ENCODE assay signal across 12 cellular contexts in the genomic region with DNA sequence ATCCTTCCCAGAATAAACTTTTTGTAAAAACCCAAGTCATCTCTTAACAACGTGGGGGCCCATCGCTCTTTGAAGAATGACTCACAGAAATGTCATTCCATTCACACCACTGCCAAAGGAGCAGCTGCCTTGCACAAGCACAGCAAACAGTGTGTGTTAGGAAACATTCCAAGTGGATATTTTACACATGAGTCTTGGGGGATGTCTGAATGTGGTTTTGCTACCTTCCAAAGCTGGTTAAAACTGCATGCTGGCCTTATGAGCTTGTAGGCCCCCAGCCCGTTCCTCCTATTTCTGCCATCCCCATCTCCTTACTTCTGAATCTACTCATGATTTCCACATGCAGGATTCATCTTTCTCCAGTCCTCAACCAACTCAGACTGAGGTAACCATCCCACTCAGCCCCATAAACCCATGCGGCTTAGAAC.
DNase-seq lines count a peak whose midpoint lies in the region; ATAC-seq and TF ChIP-seq lines count a peak whose summit lies in the region.
"Had no signal": no experiment of that assay in that cellular context is flagged by ENCODE, and none has a peak within 500 bp of the region (broad histone marks: within the 10 kb centered on the region; RNA-seq: fewer than 3 reads in every experiment).

No MANE protein-coding gene starts in this region.

- in situ Hi-C loops in GM23248 (cut with MboI), result no loop called here

- H3K4me3 ChIP-seq in GM23248, result peak overlapping the region; percentile 39
- no peak overlapping the region for H3K4me3 ChIP-seq in SK-N-SH (ENCODE audit: low read depth in 2 of 2, low read length in 1 of 2)
- no peak overlapping the region for H3K4me3 ChIP-seq in fibroblast of villous mesenchyme (ENCODE audit: low read depth, low read length)
- H3K4me3 ChIP-seq: uterus had no signal

- POLR2A ChIA-PET in SK-N-SH (lab: Yijun Ruan, JAX), result interaction anchor here (0.7 kb wide), 1 partner anchor 25 kb away, joined by 3 read pairs; no protein-coding TSS in a partner anchor

- H3K4me2 ChIP-seq in GM23248 (ENCODE audit: unreplicated experiment) (peak overlapping the region; percentile 59), SK-N-SH (no peak overlapping the region)

- no peak for ATAC-seq in GM21723 (IDR thresholded peaks at IDR 0.05; ENCODE audit: unreplicated experiment)

- CTCF ChIA-PET in SK-N-SH (lab: Yijun Ruan, JAX), result interaction anchor here (0.7 to 1.3 kb wide), 4 partner anchors 22 to 134 kb away, joined by 3 read pairs; partner anchors contain the start of gene CPNE4

- H3K9me2 ChIP-seq in GM23248 (ENCODE audit: insufficient read depth) (no peaks in the 10 kb centered on the region), SK-N-SH (no peaks in the 10 kb centered on the region)

- H3F3A ChIP-seq in GM23248 (ENCODE audit: insufficient read depth), result peaks cover 44% of the 10 kb centered on the region
- peaks cover 4% of the 10 kb centered on the region for H3F3A ChIP-seq in SK-N-SH (replicated peaks; ENCODE audit: insufficient read depth)

- H3K36me3 ChIP-seq in GM23248 (ENCODE audit: low read depth), result no peaks in the 10 kb centered on the region
- no peaks in the 10 kb centered on the region for H3K36me3 ChIP-seq in SK-N-SH (replicated peaks in 1 of 2; ENCODE audit: control insufficient read depth in 1 of 2, insufficient read depth in 2 of 2, low read length in 1 of 2)
- H3K36me3 ChIP-seq: uterus had no signal

- no peak for TF ChIP-seq RAD21 in SK-N-SH (IDR thresholded peaks at IDR 0.05; ENCODE audit: low read length)

- H3K27me3 ChIP-seq in GM23248 (replicated peaks; ENCODE audit: insufficient read depth) (no peaks in the 10 kb centered on the region), SK-N-SH (ENCODE audit: insufficient read depth) (no peaks in the 10 kb centered on the region)
- H3K27me3 ChIP-seq: uterus had no signal

- H3K79me2 ChIP-seq in GM23248 (ENCODE audit: insufficient read depth) (no peaks in the 10 kb centered on the region), SK-N-SH (ENCODE audit: insufficient read depth) (no peaks in the 10 kb centered on the region)
- H3K79me2 ChIP-seq: parathyroid adenoma had no signal

- TF ChIP-seq CTCF in SK-N-SH (IDR thresholded peaks at IDR 0.05) (no peak), fibroblast of villous mesenchyme (IDR thresholded peaks at IDR 0.05; ENCODE audit: insufficient read depth, low read depth, low read length) (no peak)

- H3K27ac ChIP-seq in GM23248 (peak overlapping the region; percentile 92), SK-N-SH (ENCODE audit: low read depth in 2 of 2, low read length in 1 of 2) (peak overlapping the region in 1 of 2 experiments; percentile 50; a peak in 2 of 4 replicates)
- H3K27ac ChIP-seq: parathyroid adenoma, uterus had no signal

- H2AFZ ChIP-seq in GM23248 (peak overlapping the region; percentile 58), SK-N-SH (ENCODE audit: low read depth) (0 out of 2 replicates have a peak overlapping the region, but pooled peaks have one; percentile 10)
- H2AFZ ChIP-seq: parathyroid adenoma had no signal

- DNase-seq in GM23248 (peak; percentile 96), SK-N-SH (no peak), fibroblast of villous mesenchyme (ENCODE audit: low read depth) (peak; percentile 86), stromal cell of bone marrow (ENCODE audit: low read depth) (peak; percentile 63), NOMO-1 treated with DMSO at 0.1 percent for 48 hours (lab: John Stamatoyannopoulos, UW; ENCODE audit: unreplicated experiment) (no peak), NCI-H2029 treated with DMSO at 0.1 percent for 48 hours (lab: John Stamatoyannopoulos, UW) (no peak)
- DNase-seq: activated naive CD8-positive, alpha-beta T cell treated with anti-CD3 and anti-CD28 coated beads for 36 hours; left cardiac atrium; SIG-M5; uterus had no signal

- TF ChIP-seq EP300 in SK-N-SH (IDR thresholded peaks at IDR 0.05; ENCODE audit: borderline replicate concordance in 1 of 2, low read depth in 1 of 2, low read length in 1 of 2), result peak in 1 of 2 experiments; percentile 77; a peak in 2 of 4 replicates

- peaks cover 33% of the 10 kb centered on the region for H3K4me1 ChIP-seq in GM23248 (ENCODE audit: insufficient read depth)
- peaks cover under 1 to 2% of the 10 kb centered on the region in 2 experiments; a peak in 3 of 4 replicates for H3K4me1 ChIP-seq in SK-N-SH (ENCODE audit: control insufficient read depth in 1 of 2, insufficient read depth in 2 of 2, low read depth in 1 of 2, low read length in 1 of 2)
- H3K4me1 ChIP-seq: parathyroid adenoma, uterus had no signal

- H4K20me1 ChIP-seq in GM23248 (ENCODE audit: insufficient read depth), result no peaks in the 10 kb centered on the region
- H4K20me1 ChIP-seq in SK-N-SH (ENCODE audit: insufficient read depth), result no peaks in the 10 kb centered on the region

- no peaks in the 10 kb centered on the region for H3K9me3 ChIP-seq in GM23248 (ENCODE audit: low read depth)
- no peaks in the 10 kb centered on the region for H3K9me3 ChIP-seq in SK-N-SH
- H3K9me3 ChIP-seq: uterus had no signal

- H3K9ac ChIP-seq in GM23248 (peak overlapping the region; percentile 64), SK-N-SH (no peak overlapping the region)
- H3K9ac ChIP-seq: parathyroid adenoma had no signal

- WGBS in GM23248 (ENCODE audit: low coverage in 1 of 2, low lambda C conversion rate in 2 of 2, missing lambda C conversion rate in 2 of 2), 2 experiments, result 0 to 2% methylated on average over 4 of the region's 4 CpGs
- 15% methylated on average over 4 of the region's 4 CpGs for WGBS in SK-N-SH (ENCODE audit: low lambda C conversion rate)

TF ChIP-seq in SK-N-SH, 30 proteins besides CTCF, POLR2A, EP300 and RAD21 (continues in another document):
- TF ChIP-seq NFIC (IDR thresholded peaks at IDR 0.05; ENCODE audit: borderline replicate concordance) (peak; percentile 84), FOSL2 (IDR thresholded peaks at IDR 0.05; ENCODE audit: borderline replicate concordance, low read depth) (peak; percentile 88), TEAD4 (IDR thresholded peaks at IDR 0.05; ENCODE audit: borderline replicate concordance, insufficient read depth) (peak; percentile 84), CHD2 (IDR thresholded peaks at IDR 0.05; ENCODE audit: low read length, partially characterized antibody) (no peak), YY1 (IDR thresholded peaks at IDR 0.05; ENCODE audit: low read depth) (no peak), RFX5 (IDR thresholded peaks at IDR 0.05; ENCODE audit: low read length) (no peak), MEF2A (IDR thresholded peaks at IDR 0.05; ENCODE audit: borderline replicate concordance, low read depth) (0 out of 2 replicates have a peak, but pooled peaks have one; percentile 33), MAX (IDR thresholded peaks at IDR 0.05; ENCODE audit: low read depth) (peak; percentile 61), SIN3A (IDR thresholded peaks at IDR 0.05; ENCODE audit: borderline replicate concordance, low read depth, low read length) (no peak), FOXM1 (IDR thresholded peaks at IDR 0.05; ENCODE audit: low read depth) (no peak), ZBTB33 (IDR thresholded peaks at IDR 0.05; ENCODE audit: borderline replicate concordance, low read depth) (no peak), JUND (IDR thresholded peaks at IDR 0.05) (peak; percentile 90), TAF1 (IDR thresholded peaks at IDR 0.05; ENCODE audit: borderline replicate concordance, low read depth, low read length) (no peak)
- TF ChIP-seq, protein P1, sequence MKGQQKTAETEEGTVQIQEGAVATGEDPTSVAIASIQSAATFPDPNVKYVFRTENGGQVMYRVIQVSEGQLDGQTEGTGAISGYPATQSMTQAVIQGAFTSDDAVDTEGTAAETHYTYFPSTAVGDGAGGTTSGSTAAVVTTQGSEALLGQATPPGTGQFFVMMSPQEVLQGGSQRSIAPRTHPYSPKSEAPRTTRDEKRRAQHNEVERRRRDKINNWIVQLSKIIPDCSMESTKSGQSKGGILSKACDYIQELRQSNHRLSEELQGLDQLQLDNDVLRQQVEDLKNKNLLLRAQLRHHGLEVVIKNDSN (IDR thresholded peaks at IDR 0.05; ENCODE audit: borderline replicate concordance, low read depth), result peak; percentile 14; the same call in 1 of the 2 replicates
- TF ChIP-seq, protein P2, sequence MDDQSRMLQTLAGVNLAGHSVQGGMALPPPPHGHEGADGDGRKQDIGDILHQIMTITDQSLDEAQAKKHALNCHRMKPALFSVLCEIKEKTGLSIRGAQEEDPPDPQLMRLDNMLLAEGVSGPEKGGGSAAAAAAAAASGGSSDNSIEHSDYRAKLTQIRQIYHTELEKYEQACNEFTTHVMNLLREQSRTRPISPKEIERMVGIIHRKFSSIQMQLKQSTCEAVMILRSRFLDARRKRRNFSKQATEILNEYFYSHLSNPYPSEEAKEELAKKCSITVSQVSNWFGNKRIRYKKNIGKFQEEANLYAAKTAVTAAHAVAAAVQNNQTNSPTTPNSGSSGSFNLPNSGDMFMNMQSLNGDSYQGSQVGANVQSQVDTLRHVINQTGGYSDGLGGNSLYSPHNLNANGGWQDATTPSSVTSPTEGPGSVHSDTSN (IDR thresholded peaks at IDR 0.05), result peak; percentile 63

Comparison
In these comparisons a context has a peak if more than half of its experiments do, and no peak if none do; other contexts are left out.
1. DNase-seq: peak in GM23248 (single experiment), fibroblast of villous mesenchyme (single experiment) and stromal cell of bone marrow (single experiment); none in SK-N-SH (single experiment), NOMO-1 treated with DMSO at 0.1 percent for 48 hours (single experiment) and NCI-H2029 treated with DMSO at 0.1 percent for 48 hours (single experiment).